ENCODE assay signal across 21 cellular contexts in the genomic region with DNA sequence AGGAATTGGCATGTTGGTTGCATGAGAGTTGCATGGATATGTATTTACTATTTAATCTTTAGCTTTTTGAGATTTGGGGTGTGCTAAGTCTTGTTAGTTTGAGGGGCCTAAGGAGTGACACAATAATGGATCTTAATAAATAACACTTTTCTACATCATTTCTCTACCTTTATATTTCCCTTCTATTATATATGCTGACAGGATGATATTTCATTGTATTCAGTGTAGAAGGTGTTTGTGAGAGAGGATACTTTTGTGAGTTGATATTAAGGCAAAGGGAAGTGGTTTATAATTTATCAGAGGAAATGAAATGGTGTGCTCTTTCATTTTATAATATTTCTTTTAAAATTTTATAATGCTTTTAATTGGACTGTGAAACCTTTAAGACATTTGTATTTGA. TPM values are rescaled to one million over a fixed set of nuclear protein-coding genes. Genes with fewer than 3 reads are reported as not detected.
DNase-seq lines count a peak whose midpoint lies in the region; ATAC-seq and TF ChIP-seq lines count a peak whose summit lies in the region.
"Had no signal": no experiment of that assay in that cellular context is flagged by ENCODE, and none has a peak within 500 bp of the region (broad histone marks: within the 10 kb centered on the region; RNA-seq: fewer than 3 reads in every experiment).

No MANE protein-coding gene starts in this region.

- peaks cover 31% of the 10 kb centered on the region for H3K4me1 ChIP-seq in smooth muscle cell (ENCODE audit: low read depth)

- no peaks in the 10 kb centered on the region for H3K27me3 Mint-ChIP-seq in activated CD8-positive, alpha-beta memory T cell treated with anti-CD3 and anti-CD28 coated beads, Interleukin-2, amount 10 ng/mL, durations not matched to agents 7 days and 5 days
- no peaks in the 10 kb centered on the region for H3K27me3 Mint-ChIP-seq in CD4-positive, alpha-beta T cell
- H3K27me3 Mint-ChIP-seq in activated T-helper 2 cell treated with anti-CD3 and anti-CD28 coated beads, Interferon-gamma antibody, Interleukin-2, Interleukin-4, amounts not matched to agents 10 μg/mL and 5 μg/mL and 100 μg/mL, durations not matched to agents 14 hours and 24 hours and 36 hours (ENCODE audit: low read depth), result no peaks in the 10 kb centered on the region
- no peaks in the 10 kb centered on the region for H3K27me3 Mint-ChIP-seq in natural killer cell (ENCODE audit: low read depth in 2 of 2)
- H3K27me3 Mint-ChIP-seq: stimulated activated naive CD8-positive, alpha-beta T cell treated with anti-CD3 and anti-CD28 coated beads, Interleukin-15, Interleukin-2, amounts not matched to agents 100 ng/mL and 50 ng/mL, for 24 hours had no signal

- intact Hi-C loops in CD4-positive, alpha-beta T cell (cut with DNase I, micrococcal nuclease), result loop anchor here (5.0 to 10.0 kb wide), 5 partner anchors 56 to 1963 kb away; a partner anchor contains a TSS
- intact Hi-C loops in activated T-helper 2 cell treated with anti-CD3 and anti-CD28 coated beads, Interferon-gamma antibody, Interleukin-2, Interleukin-4, amounts not matched to agents 10 μg/mL and 5 μg/mL and 100 μg/mL, durations not matched to agents 14 hours and 24 hours and 36 hours (cut with micrococcal nuclease), result loop anchor here (5.0 kb wide), 2 partner anchors 53 to 1103 kb away; a partner anchor contains a TSS
- intact Hi-C loops in natural killer cell (cut with micrococcal nuclease), result loop anchor here (5.0 kb wide), 1 partner anchor 1023 kb away; no protein-coding TSS in a partner anchor

- DNase-seq in activated CD8-positive, alpha-beta memory T cell treated with anti-CD3 and anti-CD28 coated beads, Interleukin-2, amount 10 ng/mL, durations not matched to agents 7 days and 5 days, result no peak
- no peak for DNase-seq in activated CD8-positive, alpha-beta memory T cell treated with anti-CD3 and anti-CD28 coated beads, Interleukin-2, amount 50 U/mL, for 48 hours
- no peak for DNase-seq in CD4-positive, alpha-beta T cell
- no peak for DNase-seq in activated T-helper 2 cell treated with anti-CD3 and anti-CD28 coated beads, Interferon-gamma antibody, Interleukin-2, Interleukin-4, amounts not matched to agents 10 μg/mL and 5 μg/mL and 100 μg/mL, durations not matched to agents 14 hours and 24 hours and 36 hours (ENCODE audit: low spot score)
- no peak for DNase-seq in natural killer cell
- no peak for DNase-seq in smooth muscle cell (lab: John Stamatoyannopoulos, UW; ENCODE audit: unreplicated experiment)
- DNase-seq: activated gamma-delta T cell treated with Interleukin-2 at 50 U/mL for 16 hours; amygdala; dermis blood vessel endothelial cell; hippocampal formation; lower lobe of right lung; NCI-H1092 treated with DMSO at 0.1 percent for 48 hours; NCI-H1930; NCI-H226; NCI-H82; stimulated activated CD4-positive, alpha-beta T cell treated with anti-CD3 and anti-CD28 coated beads, Interleukin-4, amount 100 ng/mL, for 1 hour; trophoblast cell had no signal

- H2AFZ ChIP-seq in smooth muscle cell (ENCODE audit: low read depth), result no peak overlapping the region

- H3K4me3 ChIP-seq in smooth muscle cell, result no peak overlapping the region
- H3K4me3 ChIP-seq: lower lobe of right lung had no signal

- H4K20me1 ChIP-seq in smooth muscle cell (ENCODE audit: low read depth), result peaks cover 12% of the 10 kb centered on the region

- H3K36me3 ChIP-seq in smooth muscle cell (ENCODE audit: low read depth), result no peaks in the 10 kb centered on the region

- no peaks in the 10 kb centered on the region for H3F3A ChIP-seq in smooth muscle cell (ENCODE audit: low read depth)

- POLR2A ChIA-PET in CD4-positive, alpha-beta T cell (lab: Charles Lee), result interaction anchor here (0.6 to 4.6 kb wide), 12 partner anchors 9 to 1056 kb away, joined by 3 to 32 read pairs (median 4); a partner anchor contains a TSS

- H3K4me3 Mint-ChIP-seq in activated CD8-positive, alpha-beta memory T cell treated with anti-CD3 and anti-CD28 coated beads, Interleukin-2, amount 10 ng/mL, durations not matched to agents 7 days and 5 days, result no peak overlapping the region
- peak overlapping the region; percentile 54 for H3K4me3 Mint-ChIP-seq in CD4-positive, alpha-beta T cell
- no peak overlapping the region for H3K4me3 Mint-ChIP-seq in activated T-helper 2 cell treated with anti-CD3 and anti-CD28 coated beads, Interferon-gamma antibody, Interleukin-2, Interleukin-4, amounts not matched to agents 10 μg/mL and 5 μg/mL and 100 μg/mL, durations not matched to agents 14 hours and 24 hours and 36 hours (ENCODE audit: low read depth)
- peak overlapping the region; percentile 45 for H3K4me3 Mint-ChIP-seq in natural killer cell
- H3K4me3 Mint-ChIP-seq: stimulated activated naive CD8-positive, alpha-beta T cell treated with anti-CD3 and anti-CD28 coated beads, Interleukin-15, Interleukin-2, amounts not matched to agents 100 ng/mL and 50 ng/mL, for 24 hours had no signal

- CTCF ChIA-PET in activated CD8-positive, alpha-beta memory T cell treated with anti-CD3 and anti-CD28 coated beads, Interleukin-2, amount 10 ng/mL, durations not matched to agents 7 days and 5 days (lab: Charles Lee), result interaction anchor here (0.9 to 4.8 kb wide), 9 partner anchors 10 to 1049 kb away, joined by 4 to 27 read pairs (median 5); a partner anchor contains a TSS
- CTCF ChIA-PET in CD4-positive, alpha-beta T cell (lab: Charles Lee), result interaction anchor here (0.9 to 3.4 kb wide), 6 partner anchors 14 to 47 kb away, joined by 3 to 13 read pairs (median 4); no protein-coding TSS in a partner anchor

- H3K9ac ChIP-seq in smooth muscle cell (ENCODE audit: low read depth), result no peak overlapping the region

- H3K27ac ChIP-seq in CD4-positive, alpha-beta T cell (ENCODE audit: low read depth, low read length), result no peak overlapping the region
- H3K27ac ChIP-seq in smooth muscle cell (ENCODE audit: low read depth), result no peak overlapping the region
- H3K27ac ChIP-seq: lower lobe of right lung had no signal

- H3K27ac Mint-ChIP-seq in activated CD8-positive, alpha-beta memory T cell treated with anti-CD3 and anti-CD28 coated beads, Interleukin-2, amount 10 ng/mL, durations not matched to agents 7 days and 5 days, result peak overlapping the region; percentile 65
- peak overlapping the region; percentile 69 for H3K27ac Mint-ChIP-seq in CD4-positive, alpha-beta T cell
- peak overlapping the region; percentile 43 for H3K27ac Mint-ChIP-seq in activated T-helper 2 cell treated with anti-CD3 and anti-CD28 coated beads, Interferon-gamma antibody, Interleukin-2, Interleukin-4, amounts not matched to agents 10 μg/mL and 5 μg/mL and 100 μg/mL, durations not matched to agents 14 hours and 24 hours and 36 hours
- H3K27ac Mint-ChIP-seq in natural killer cell, result peak overlapping the region; percentile 76 to 93
- H3K27ac Mint-ChIP-seq: stimulated activated naive CD8-positive, alpha-beta T cell treated with anti-CD3 and anti-CD28 coated beads, Interleukin-15, Interleukin-2, amounts not matched to agents 100 ng/mL and 50 ng/mL, for 24 hours had no signal

- no peaks in the 10 kb centered on the region for H3K27me3 ChIP-seq in CD4-positive, alpha-beta T cell (ENCODE audit: control insufficient read depth, insufficient read depth, low read length)
- H3K27me3 ChIP-seq in smooth muscle cell (ENCODE audit: low read depth), result no peaks in the 10 kb centered on the region

- peaks cover 20% of the 10 kb centered on the region for H3K36me3 Mint-ChIP-seq in activated CD8-positive, alpha-beta memory T cell treated with anti-CD3 and anti-CD28 coated beads, Interleukin-2, amount 10 ng/mL, durations not matched to agents 7 days and 5 days
- H3K36me3 Mint-ChIP-seq in CD4-positive, alpha-beta T cell (ENCODE audit: low read depth), result peaks cover 24% of the 10 kb centered on the region
- H3K36me3 Mint-ChIP-seq in activated T-helper 2 cell treated with anti-CD3 and anti-CD28 coated beads, Interferon-gamma antibody, Interleukin-2, Interleukin-4, amounts not matched to agents 10 μg/mL and 5 μg/mL and 100 μg/mL, durations not matched to agents 14 hours and 24 hours and 36 hours (ENCODE audit: low read depth), result peaks cover 20% of the 10 kb centered on the region
- peaks cover 7% of the 10 kb centered on the region for H3K36me3 Mint-ChIP-seq in natural killer cell

- H3K9me3 Mint-ChIP-seq in activated CD8-positive, alpha-beta memory T cell treated with anti-CD3 and anti-CD28 coated beads, Interleukin-2, amount 10 ng/mL, durations not matched to agents 7 days and 5 days (ENCODE audit: low read depth), result no peaks in the 10 kb centered on the region
- H3K9me3 Mint-ChIP-seq in CD4-positive, alpha-beta T cell, result no peaks in the 10 kb centered on the region
- no peaks in the 10 kb centered on the region for H3K9me3 Mint-ChIP-seq in activated T-helper 2 cell treated with anti-CD3 and anti-CD28 coated beads, Interferon-gamma antibody, Interleukin-2, Interleukin-4, amounts not matched to agents 10 μg/mL and 5 μg/mL and 100 μg/mL, durations not matched to agents 14 hours and 24 hours and 36 hours
- H3K9me3 Mint-ChIP-seq in natural killer cell, result no peaks in the 10 kb centered on the region
- H3K9me3 Mint-ChIP-seq: stimulated activated naive CD8-positive, alpha-beta T cell treated with anti-CD3 and anti-CD28 coated beads, Interleukin-15, Interleukin-2, amounts not matched to agents 100 ng/mL and 50 ng/mL, for 24 hours had no signal

- no peak overlapping the region for H3K4me2 ChIP-seq in smooth muscle cell

- H3K4me1 Mint-ChIP-seq in activated CD8-positive, alpha-beta memory T cell treated with anti-CD3 and anti-CD28 coated beads, Interleukin-2, amount 10 ng/mL, durations not matched to agents 7 days and 5 days, result peaks cover 83% of the 10 kb centered on the region
- peaks cover 98% of the 10 kb centered on the region for H3K4me1 Mint-ChIP-seq in CD4-positive, alpha-beta T cell (ENCODE audit: low read depth)
- peaks cover 89% of the 10 kb centered on the region for H3K4me1 Mint-ChIP-seq in activated T-helper 2 cell treated with anti-CD3 and anti-CD28 coated beads, Interferon-gamma antibody, Interleukin-2, Interleukin-4, amounts not matched to agents 10 μg/mL and 5 μg/mL and 100 μg/mL, durations not matched to agents 14 hours and 24 hours and 36 hours (ENCODE audit: low read depth)
- H3K4me1 Mint-ChIP-seq in natural killer cell, result peaks cover 77% of the 10 kb centered on the region in 2 donors

- no peak for ATAC-seq in activated CD8-positive, alpha-beta memory T cell treated with anti-CD3 and anti-CD28 coated beads, Interleukin-2, amount 10 ng/mL, durations not matched to agents 7 days and 5 days
- ATAC-seq in CD4-positive, alpha-beta T cell (ENCODE audit: poor library complexity), result no peak
- ATAC-seq in natural killer cell (no peak), GM21390 (IDR thresholded peaks at IDR 0.05; ENCODE audit: unreplicated experiment) (no peak), GM19328 (IDR thresholded peaks at IDR 0.05; ENCODE audit: unreplicated experiment) (no peak)
- ATAC-seq: lower lobe of right lung, Right ventricle myocardium inferior had no signal

- H3K9me3 ChIP-seq in CD4-positive, alpha-beta T cell (ENCODE audit: control insufficient read depth, low read length), result no peaks in the 10 kb centered on the region
- H3K9me3 ChIP-seq in smooth muscle cell (replicated peaks; ENCODE audit: low read depth), result no peaks in the 10 kb centered on the region
- H3K9me3 ChIP-seq: lower lobe of right lung had no signal

- H3K79me2 ChIP-seq in smooth muscle cell (ENCODE audit: low read depth), result peaks cover 25% of the 10 kb centered on the region

- TF ChIP-seq CTCF in CD4-positive, alpha-beta T cell (IDR thresholded peaks at IDR 0.05), result no peak
- TF ChIP-seq CTCF in natural killer cell (IDR thresholded peaks at IDR 0.05) (no peak), smooth muscle cell (IDR thresholded peaks at IDR 0.05; ENCODE audit: borderline replicate concordance, insufficient read depth, poor library complexity, severe bottlenecking) (no peak)

RNA-seq across cellular contexts. Expression of a gene that starts 55.0 kb away (rescaled TPM):
- 10 to 100 TPM; 78.4 to 84.7 TPM for total RNA-seq in activated CD8-positive, alpha-beta memory T cell treated with anti-CD3 and anti-CD28 coated beads, Interleukin-2, amount 10 ng/mL, durations not matched to agents 7 days and 5 days
- 100 to 1,000 TPM; 455 to 459 TPM for total RNA-seq in CD4-positive, alpha-beta T cell
- 58.8 and 60.0 TPM in 2 replicates for total RNA-seq in activated T-helper 2 cell treated with anti-CD3 and anti-CD28 coated beads, Interferon-gamma antibody, Interleukin-2, Interleukin-4, amounts not matched to agents 10 μg/mL and 5 μg/mL and 100 μg/mL, durations not matched to agents 14 hours and 24 hours and 36 hours
- total RNA-seq in natural killer cell, result 100 to 1,000 TPM; 307 to 365 (median 313) TPM
- 33.2 and 63.6 TPM in 2 replicates for total RNA-seq in smooth muscle cell
- 5.3 and 7.5 TPM in 2 replicates for polyA plus RNA-seq in smooth muscle cell

Comparison
In these comparisons a context has a peak if more than half of its experiments do, and no peak if none do; other contexts are left out.
1. H3K4me3 Mint-ChIP-seq: peak in CD4-positive, alpha-beta T cell (single experiment) and natural killer cell (single experiment); none in activated CD8-positive, alpha-beta memory T cell treated with anti-CD3 and anti-CD28 coated beads, Interleukin-2, amount 10 ng/mL, durations not matched to agents 7 days and 5 days (single experiment) and activated T-helper 2 cell treated with anti-CD3 and anti-CD28 coated beads, Interferon-gamma antibody, Interleukin-2, Interleukin-4, amounts not matched to agents 10 μg/mL and 5 μg/mL and 100 μg/mL, durations not matched to agents 14 hours and 24 hours and 36 hours (single experiment).
2. Peak in every context shown above with its lines, with median percentiles within 50 percentile points of each other: H3K27ac Mint-ChIP-seq.